Comparison of ENCODE assay signal across 25 cellular contexts in genomic region chr2:152349416-152349815, GRCh38.
"Had no signal": no experiment of that assay in that cellular context is flagged by ENCODE, and none has a peak within 500 bp of the region (broad histone marks: within the 10 kb centered on the region; RNA-seq: fewer than 3 reads in every experiment).

No MANE protein-coding gene starts in this region.

- ATAC-seq: left cardiac atrium; left lung; naive thymus-derived CD4-positive, alpha-beta T cell; stimulated activated effector memory CD8-positive, alpha-beta T cell treated with anti-CD3 and anti-CD28 coated beads, Interleukin-12 subunit alpha, Interleukin-12 subunit beta, amount 100 ng/mL, for 72 hours had no signal

- H3K27ac ChIP-seq: esophagus muscularis mucosa, left lung, neural progenitor cell, parathyroid adenoma, sigmoid colon, stomach, thoracic aorta, upper lobe of left lung had no signal

- FAIRE-seq: colon, endothelial cell of umbilical vein, frontal cortex, kidney, urothelium cell line had no signal

- DNase-seq: cerebellar nuclear complex; effector memory CD4-positive, alpha-beta T cell; head of caudate nucleus; kidney; left cardiac atrium; left lung; mesendoderm; midbrain; naive thymus-derived CD4-positive, alpha-beta T cell; sigmoid colon; stimulated activated CD4-positive, alpha-beta T cell treated with anti-CD3 and anti-CD28 coated beads, Interleukin-2, amount 100 ng/mL, for 24 hours; stimulated activated CD4-positive, alpha-beta T cell treated with anti-CD3 and anti-CD28 coated beads, Interleukin-4, amount 100 ng/mL, for 24 hours; stimulated activated naive CD4-positive, alpha-beta T cell treated with Interleukin-2 at 50 U/mL for 16 hours; stomach had no signal

- H3K36me3 ChIP-seq: left lung, neural progenitor cell, sigmoid colon, stomach, thoracic aorta, tibial nerve, upper lobe of left lung had no signal

- H3K9ac ChIP-seq: neural progenitor cell, parathyroid adenoma had no signal

- H3K4me1 ChIP-seq: parathyroid adenoma had no signal

- H3K4me3 ChIP-seq: esophagus muscularis mucosa, left lung, neural progenitor cell, sigmoid colon, stomach, thoracic aorta, tibial nerve, upper lobe of left lung had no signal

- H3K27me3 ChIP-seq: esophagus muscularis mucosa, left lung, neural progenitor cell, sigmoid colon, stomach, tibial nerve, upper lobe of left lung had no signal

- H3K4me2 ChIP-seq: neural progenitor cell had no signal

- H3K9me3 ChIP-seq: esophagus muscularis mucosa, left lung, sigmoid colon, stomach, thoracic aorta, tibial nerve, upper lobe of left lung had no signal

- H2AFZ ChIP-seq: neural progenitor cell, parathyroid adenoma had no signal
